Comparison of ENCODE assay signal across 1 cellular context in genomic region chr4:8780086-8780485, GRCh38.
TF ChIP-seq lines count a peak whose summit lies in the region.

No MANE protein-coding gene starts in this region.

TF ChIP-seq in H1, 55 proteins besides CTCF, POLR2A, EP300 and RAD21 (continued from another document):
- no peak for TF ChIP-seq CHD7 (IDR thresholded peaks at IDR 0.05; ENCODE audit: insufficient replicate concordance, low read length)
- TF ChIP-seq TBP (IDR thresholded peaks at IDR 0.05; ENCODE audit: low read depth, low read length): no peak
- TF ChIP-seq, protein P1, sequence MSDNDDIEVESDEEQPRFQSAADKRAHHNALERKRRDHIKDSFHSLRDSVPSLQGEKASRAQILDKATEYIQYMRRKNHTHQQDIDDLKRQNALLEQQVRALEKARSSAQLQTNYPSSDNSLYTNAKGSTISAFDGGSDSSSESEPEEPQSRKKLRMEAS (IDR thresholded peaks at IDR 0.05): no peak
- TF ChIP-seq RXRA (IDR thresholded peaks at IDR 0.05; ENCODE audit: insufficient read depth, low read depth, low read length): no peak
- no peak for TF ChIP-seq NANOG (IDR thresholded peaks at IDR 0.05; ENCODE audit: insufficient read depth, low read depth, low read length, poor library complexity, severe bottlenecking)
TF ChIP-seq in H1: peak in this region for 0.
